8 cellular contexts compared by ENCODE assay signal in the genomic region with DNA sequence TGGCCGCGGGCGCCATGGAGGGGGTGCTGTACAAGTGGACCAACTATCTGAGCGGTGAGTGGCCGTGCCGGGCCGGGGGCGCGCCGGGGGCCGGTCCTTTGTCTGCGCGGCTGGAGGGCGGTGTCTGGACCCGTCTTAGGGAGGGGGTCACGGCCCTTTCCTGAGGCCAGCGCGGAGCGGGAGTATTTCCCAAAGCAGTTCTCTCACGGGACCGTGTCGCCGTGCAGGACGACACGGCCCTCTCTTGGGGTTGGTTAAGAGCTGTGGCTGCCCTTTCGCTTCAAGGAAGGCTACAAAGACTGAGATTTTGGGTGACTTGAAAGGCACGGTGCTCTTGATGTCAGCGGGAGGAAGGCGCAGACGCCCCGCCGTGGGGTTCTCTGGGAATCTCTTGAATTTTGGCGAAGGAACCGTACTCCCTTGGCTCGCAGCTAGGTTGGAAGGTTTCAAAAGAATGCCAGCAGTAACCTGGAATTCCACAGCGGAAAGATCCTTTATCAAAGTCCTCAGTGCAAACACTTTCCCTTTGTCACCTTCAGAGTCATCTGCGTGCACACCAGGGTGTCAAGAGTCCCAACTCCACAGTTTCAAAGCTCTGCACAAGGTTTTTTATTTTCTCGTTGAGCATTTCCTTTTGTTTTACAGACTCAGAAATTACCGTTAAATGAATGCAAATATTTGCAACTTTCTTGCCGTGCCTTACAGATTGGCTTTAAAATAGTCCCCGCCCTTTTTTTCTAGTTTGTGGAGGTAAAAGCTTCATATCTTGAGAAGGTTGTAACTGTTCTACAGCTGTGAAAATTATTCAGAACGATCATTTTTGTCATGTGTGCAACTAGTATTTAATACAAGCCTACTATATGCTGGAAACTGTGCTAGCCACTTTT. TPM values are rescaled to one million over a fixed set of nuclear protein-coding genes. Genes with fewer than 3 reads are reported as not detected.
DNase-seq lines count a peak whose midpoint lies in the region; ATAC-seq and TF ChIP-seq lines count a peak whose summit lies in the region.

No MANE protein-coding gene starts in this region.

- DNase-seq in ACHN, result peak; percentile 55
- DNase-seq in GM12864 (ENCODE audit: low read depth), result no peak
- peak; percentile 88 for DNase-seq in NAMALWA (ENCODE audit: low spot score)
- DNase-seq in left ventricle myocardium inferior, result peak; percentile 56
- peak; percentile 11 for DNase-seq in progenitor cell of endocrine pancreas (ENCODE audit: low spot score, unreplicated experiment)
- DNase-seq in hepatic stellate cell (ENCODE audit: low spot score), result no peak

- no peaks in the 10 kb centered on the region for H3K36me3 ChIP-seq in left ventricle myocardium inferior

- H3K4me1 Mint-ChIP-seq in activated naive CD8-positive, alpha-beta T cell (ENCODE audit: low read depth), result peaks cover 24% of the 10 kb centered on the region
- peaks cover 22% of the 10 kb centered on the region for H3K4me1 Mint-ChIP-seq in progenitor cell of endocrine pancreas (ENCODE audit: low read depth)

- ATAC-seq in HG02623 (IDR thresholded peaks at IDR 0.05; ENCODE audit: unreplicated experiment), result peak; percentile 13

- TF ChIP-seq CTCF in GM12864 (IDR thresholded peaks at IDR 0.05; ENCODE audit: low read depth, low read length, missing control alignments) (no peak), left ventricle myocardium inferior (IDR thresholded peaks at IDR 0.05; ENCODE audit: borderline replicate concordance) (peak; percentile 20), progenitor cell of endocrine pancreas (IDR thresholded peaks at IDR 0.05; ENCODE audit: unreplicated experiment) (no peak)

- no peaks in the 10 kb centered on the region for H3K9me3 ChIP-seq in left ventricle myocardium inferior (replicated peaks)

- H3K4me3 Mint-ChIP-seq in activated naive CD8-positive, alpha-beta T cell, result no peak overlapping the region
- H3K4me3 Mint-ChIP-seq in progenitor cell of endocrine pancreas (ENCODE audit: low read depth), result no peak overlapping the region

- in situ Hi-C loops in ACHN (cut with HindIII; ENCODE audit: low pct_ligation_motif_present, low pct_unique_long_range_greater_than_20kb, low sequenced_read_pairs), result no loop called here

- no peaks in the 10 kb centered on the region for H3K27me3 Mint-ChIP-seq in activated naive CD8-positive, alpha-beta T cell
- no peaks in the 10 kb centered on the region for H3K27me3 Mint-ChIP-seq in progenitor cell of endocrine pancreas

- H3K36me3 Mint-ChIP-seq in activated naive CD8-positive, alpha-beta T cell, result peaks cover 6% of the 10 kb centered on the region
- peaks cover 2% of the 10 kb centered on the region for H3K36me3 Mint-ChIP-seq in progenitor cell of endocrine pancreas (ENCODE audit: insufficient read depth)

- intact Hi-C loops in left ventricle myocardium inferior (cut with micrococcal nuclease), result no loop called here

- no peaks in the 10 kb centered on the region for H3K9me3 Mint-ChIP-seq in activated naive CD8-positive, alpha-beta T cell (ENCODE audit: low read depth)
- H3K9me3 Mint-ChIP-seq in progenitor cell of endocrine pancreas (ENCODE audit: low read depth), result no peaks in the 10 kb centered on the region

- H3K4me3 ChIP-seq in GM12864 (ENCODE audit: low read depth, low read length) (peak overlapping the region; percentile 93), left ventricle myocardium inferior (peak overlapping the region; percentile 95)

- H3K27me3 ChIP-seq in left ventricle myocardium inferior (ENCODE audit: low read depth), result no peaks in the 10 kb centered on the region

- H3K27ac Mint-ChIP-seq in activated naive CD8-positive, alpha-beta T cell, result peak overlapping the region; percentile 13
- no peak overlapping the region for H3K27ac Mint-ChIP-seq in progenitor cell of endocrine pancreas

- peaks cover 74% of the 10 kb centered on the region for H3K4me1 ChIP-seq in left ventricle myocardium inferior

- peak overlapping the region; percentile 94 for H3K27ac ChIP-seq in left ventricle myocardium inferior (replicated peaks)

RNA-seq across cellular contexts. Expression of gene PLEKHA8, which starts 0.8 kb away (rescaled TPM):
- total RNA-seq in left ventricle myocardium inferior (3.3 TPM), progenitor cell of endocrine pancreas (62.1 and 67.0 TPM in 2 replicates)

RNA-seq across cellular contexts. Expression of gene FKBP14, which starts 2.5 kb away (rescaled TPM):
- 12.0 TPM for total RNA-seq in left ventricle myocardium inferior
- 25.6 TPM in 2 replicates for total RNA-seq in progenitor cell of endocrine pancreas

RNA-seq across cellular contexts. Expression of gene SCRN1, which starts 39.4 kb away (rescaled TPM):
- total RNA-seq in left ventricle myocardium inferior, result 13.4 TPM
- 53.4 and 60.4 TPM in 2 replicates for total RNA-seq in progenitor cell of endocrine pancreas

Comparison
In these comparisons a context has a peak if more than half of its experiments do, and no peak if none do; other contexts are left out.
1. DNase-seq: peak in ACHN (single experiment), NAMALWA (single experiment), left ventricle myocardium inferior (single experiment) and progenitor cell of endocrine pancreas (single experiment); none in GM12864 (single experiment) and hepatic stellate cell (single experiment).
2. RNA of gene PLEKHA8, which starts 0.8 kb away (total RNA-seq): 62.1 to 67.0 TPM in progenitor cell of endocrine pancreas; 3.3 TPM in left ventricle myocardium inferior (single experiment); every median in the first group is over 10 times any median in the second.